2 cellular contexts compared by ENCODE assay signal in the genomic region with DNA sequence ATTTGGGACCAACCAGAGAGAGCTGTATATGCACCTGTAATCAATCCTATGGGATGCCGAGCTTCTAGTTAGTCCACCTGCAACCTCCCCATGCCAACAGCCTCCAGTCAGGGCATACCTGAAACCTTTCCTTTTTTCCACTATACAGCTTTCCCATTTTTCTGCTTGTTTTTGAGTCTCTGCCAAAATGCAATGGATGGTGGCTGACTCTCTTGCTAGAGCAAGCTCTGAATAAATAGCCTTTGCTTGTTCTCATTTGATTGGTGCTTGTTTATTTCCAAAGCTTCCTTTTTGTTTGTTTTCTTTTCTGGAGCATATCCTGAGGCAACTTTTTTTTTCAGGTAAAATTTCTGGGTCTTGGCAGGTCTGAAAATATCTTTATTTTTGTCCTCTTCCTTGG.
TF ChIP-seq lines count a peak whose summit lies in the region.

No MANE protein-coding gene starts in this region.

TF ChIP-seq in HCT116, 20 proteins besides CTCF, POLR2A, EP300 and RAD21:
- TF ChIP-seq EZH2 (IDR thresholded peaks at IDR 0.05) (no peak), ZNF274 (IDR thresholded peaks at IDR 0.05; ENCODE audit: low read depth, low read length) (no peak), YY1 (IDR thresholded peaks at IDR 0.05; ENCODE audit: extremely low read depth, insufficient replicate concordance, low read depth, low read length) (no peak), CBX3 (IDR thresholded peaks at IDR 0.05; ENCODE audit: low read depth) (no peak), ELF1 (IDR thresholded peaks at IDR 0.05; ENCODE audit: borderline replicate concordance, low read depth) (no peak)
- TF ChIP-seq, protein P1, sequence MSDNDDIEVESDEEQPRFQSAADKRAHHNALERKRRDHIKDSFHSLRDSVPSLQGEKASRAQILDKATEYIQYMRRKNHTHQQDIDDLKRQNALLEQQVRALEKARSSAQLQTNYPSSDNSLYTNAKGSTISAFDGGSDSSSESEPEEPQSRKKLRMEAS (IDR thresholded peaks at IDR 0.05), result no peak

TF ChIP-seq in SK-N-SH, 30 proteins besides CTCF, POLR2A, EP300 and RAD21:
- TF ChIP-seq GABPA (IDR thresholded peaks at IDR 0.05; ENCODE audit: low read depth), result no peak
- TF ChIP-seq, protein P2, sequence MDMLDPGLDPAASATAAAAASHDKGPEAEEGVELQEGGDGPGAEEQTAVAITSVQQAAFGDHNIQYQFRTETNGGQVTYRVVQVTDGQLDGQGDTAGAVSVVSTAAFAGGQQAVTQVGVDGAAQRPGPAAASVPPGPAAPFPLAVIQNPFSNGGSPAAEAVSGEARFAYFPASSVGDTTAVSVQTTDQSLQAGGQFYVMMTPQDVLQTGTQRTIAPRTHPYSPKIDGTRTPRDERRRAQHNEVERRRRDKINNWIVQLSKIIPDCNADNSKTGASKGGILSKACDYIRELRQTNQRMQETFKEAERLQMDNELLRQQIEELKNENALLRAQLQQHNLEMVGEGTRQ (IDR thresholded peaks at IDR 0.05; ENCODE audit: borderline replicate concordance, low read depth, low read length), result no peak
- TF ChIP-seq SMC3 (IDR thresholded peaks at IDR 0.05; ENCODE audit: low read depth, low read length), result no peak
- TF ChIP-seq, protein P3, sequence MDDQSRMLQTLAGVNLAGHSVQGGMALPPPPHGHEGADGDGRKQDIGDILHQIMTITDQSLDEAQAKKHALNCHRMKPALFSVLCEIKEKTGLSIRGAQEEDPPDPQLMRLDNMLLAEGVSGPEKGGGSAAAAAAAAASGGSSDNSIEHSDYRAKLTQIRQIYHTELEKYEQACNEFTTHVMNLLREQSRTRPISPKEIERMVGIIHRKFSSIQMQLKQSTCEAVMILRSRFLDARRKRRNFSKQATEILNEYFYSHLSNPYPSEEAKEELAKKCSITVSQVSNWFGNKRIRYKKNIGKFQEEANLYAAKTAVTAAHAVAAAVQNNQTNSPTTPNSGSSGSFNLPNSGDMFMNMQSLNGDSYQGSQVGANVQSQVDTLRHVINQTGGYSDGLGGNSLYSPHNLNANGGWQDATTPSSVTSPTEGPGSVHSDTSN (IDR thresholded peaks at IDR 0.05), result no peak
